ENCODE assay signal across 1 cellular context in the genomic region with DNA sequence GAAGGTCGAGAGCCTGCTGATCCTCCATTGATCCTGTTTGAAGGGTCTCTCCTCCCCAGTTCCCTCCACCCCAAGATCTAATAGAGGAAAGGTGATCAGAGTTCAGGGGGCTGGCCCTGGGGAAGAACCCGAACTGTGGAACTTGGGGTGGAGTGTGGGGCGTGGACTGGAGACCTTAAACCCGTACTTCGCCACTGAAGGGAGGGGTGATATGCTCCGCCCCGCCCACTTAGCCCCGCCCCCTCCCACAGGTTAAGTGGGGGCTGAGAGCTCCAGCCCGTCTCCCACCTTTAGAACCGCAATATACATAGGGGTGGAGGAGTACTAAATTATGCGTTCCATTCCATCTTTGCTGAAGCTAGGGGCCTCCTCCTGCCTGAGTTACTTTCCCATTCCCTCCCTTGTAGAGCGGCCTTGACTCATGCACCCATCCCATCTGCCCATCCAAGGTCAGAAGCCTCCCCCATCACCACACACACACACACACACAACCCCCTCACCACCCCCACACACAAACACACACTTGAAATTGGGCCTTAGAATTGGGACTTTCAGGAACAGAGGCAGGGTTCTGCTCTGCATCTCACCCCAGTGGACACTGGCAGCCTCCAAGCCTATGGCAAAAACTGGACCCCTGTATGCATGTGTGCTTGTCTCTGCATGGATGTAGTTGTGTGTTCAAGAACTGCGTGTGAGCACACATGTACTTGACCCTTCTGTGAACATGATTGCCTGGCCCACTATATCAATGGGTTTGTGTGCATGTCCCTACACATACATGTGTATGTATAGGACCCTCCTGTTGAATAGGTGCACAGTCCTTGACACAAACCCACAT.
A peak's percentile ranks its signal among the peaks of the same experiment; 100 is the strongest.
TF ChIP-seq lines count a peak whose summit lies in the region.

No MANE protein-coding gene starts in this region.

TF ChIP-seq in HepG2, 621 proteins besides CTCF, POLR2A, EP300 and RAD21 (continued from another document and continues in another):
- TF ChIP-seq, protein P1, sequence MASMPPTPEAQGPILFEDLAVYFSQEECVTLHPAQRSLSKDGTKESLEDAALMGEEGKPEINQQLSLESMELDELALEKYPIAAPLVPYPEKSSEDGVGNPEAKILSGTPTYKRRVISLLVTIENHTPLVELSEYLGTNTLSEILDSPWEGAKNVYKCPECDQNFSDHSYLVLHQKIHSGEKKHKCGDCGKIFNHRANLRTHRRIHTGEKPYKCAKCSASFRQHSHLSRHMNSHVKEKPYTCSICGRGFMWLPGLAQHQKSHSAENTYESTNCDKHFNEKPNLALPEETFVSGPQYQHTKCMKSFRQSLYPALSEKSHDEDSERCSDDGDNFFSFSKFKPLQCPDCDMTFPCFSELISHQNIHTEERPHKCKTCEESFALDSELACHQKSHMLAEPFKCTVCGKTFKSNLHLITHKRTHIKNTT (CRISPR knock-in tag; IDR thresholded peaks at IDR 0.05): no peak
- TF ChIP-seq ZNF44 (CRISPR knock-in tag; IDR thresholded peaks at IDR 0.05) (no peak), GATAD1 (CRISPR knock-in tag; IDR thresholded peaks at IDR 0.05) (no peak), CCDC6 (CRISPR knock-in tag; IDR thresholded peaks at IDR 0.05) (no peak), ZNF225 (CRISPR knock-in tag; IDR thresholded peaks at IDR 0.05) (0 out of 2 replicates have a peak, but pooled peaks have one; percentile 39), HCFC1 (IDR thresholded peaks at IDR 0.05; ENCODE audit: low read depth, low read length) (no peak), ZSCAN20 (CRISPR knock-in tag; IDR thresholded peaks at IDR 0.05; ENCODE audit: borderline replicate concordance) (no peak), ZNF746 (CRISPR knock-in tag; IDR thresholded peaks at IDR 0.05) (peak; percentile 61), RBAK (CRISPR knock-in tag; IDR thresholded peaks at IDR 0.05) (no peak), JARID2 (CRISPR knock-in tag; IDR thresholded peaks at IDR 0.05; ENCODE audit: insufficient replicate concordance) (no peak), RFXAP (CRISPR knock-in tag; IDR thresholded peaks at IDR 0.05; ENCODE audit: borderline replicate concordance) (no peak), PAX8 (CRISPR knock-in tag; IDR thresholded peaks at IDR 0.05; ENCODE audit: borderline replicate concordance) (no peak), TOE1 (CRISPR knock-in tag; IDR thresholded peaks at IDR 0.05) (no peak), ZKSCAN5 (CRISPR knock-in tag; IDR thresholded peaks at IDR 0.05) (no peak), ARNTL (CRISPR knock-in tag; IDR thresholded peaks at IDR 0.05) (no peak), MIER2 (CRISPR knock-in tag; IDR thresholded peaks at IDR 0.05) (no peak), KAT8 (CRISPR knock-in tag; IDR thresholded peaks at IDR 0.05) (no peak), ZNF850 (CRISPR knock-in tag; conservative IDR thresholded peaks at IDR 0.05) (no peak), BRD4 (CRISPR knock-in tag; IDR thresholded peaks at IDR 0.05) (no peak; the same call in 1 of the 2 replicates), TMF1 (CRISPR knock-in tag; IDR thresholded peaks at IDR 0.05; ENCODE audit: low read depth) (no peak; the same call in 1 of the 2 replicates), TP53 (CRISPR knock-in tag; conservative IDR thresholded peaks at IDR 0.05) (no peak), ZNF709 (CRISPR knock-in tag; IDR thresholded peaks at IDR 0.05) (no peak), HOXA5 (CRISPR knock-in tag; IDR thresholded peaks at IDR 0.05) (0 out of 2 replicates have a peak, but pooled peaks have one; percentile 36), SP5 (CRISPR knock-in tag; IDR thresholded peaks at IDR 0.05; ENCODE audit: borderline replicate concordance, low read depth) (peak; percentile 88), NFRKB (IDR thresholded peaks at IDR 0.05) (no peak), ZNF530 (CRISPR knock-in tag; IDR thresholded peaks at IDR 0.05; ENCODE audit: low read depth) (no peak), ZNF296 (CRISPR knock-in tag; conservative IDR thresholded peaks at IDR 0.05) (no peak), FOXO1 (CRISPR knock-in tag; IDR thresholded peaks at IDR 0.05) (no peak), ZNF432 (CRISPR knock-in tag; IDR thresholded peaks at IDR 0.05; ENCODE audit: borderline replicate concordance) (no peak), FOXA1 (IDR thresholded peaks at IDR 0.05) (no peak), FOXA1 (CRISPR knock-in tag; IDR thresholded peaks at IDR 0.05) (0 out of 2 replicates have a peak, but pooled peaks have one; percentile 3), SAFB2 (CRISPR knock-in tag; IDR thresholded peaks at IDR 0.05; ENCODE audit: borderline replicate concordance, low read depth) (no peak), ZSCAN21 (CRISPR knock-in tag; IDR thresholded peaks at IDR 0.05; ENCODE audit: borderline replicate concordance) (no peak), ZNF572 (CRISPR knock-in tag; IDR thresholded peaks at IDR 0.05) (no peak), REL (CRISPR knock-in tag; conservative IDR thresholded peaks at IDR 0.05) (no peak; the same call in 1 of the 2 replicates), ZNF75D (CRISPR knock-in tag; IDR thresholded peaks at IDR 0.05; ENCODE audit: borderline replicate concordance) (no peak), NFIC (IDR thresholded peaks at IDR 0.05; ENCODE audit: low read length) (no peak), DMAP1 (CRISPR knock-in tag; IDR thresholded peaks at IDR 0.05) (peak; percentile 66; the same call in 1 of the 2 replicates), ZNF879 (CRISPR knock-in tag; IDR thresholded peaks at IDR 0.05) (0 out of 2 replicates have a peak, but pooled peaks have one; percentile 35), GTF2F1 (IDR thresholded peaks at IDR 0.05; ENCODE audit: low read length) (no peak), YY1 (IDR thresholded peaks at IDR 0.05; ENCODE audit: insufficient read depth, insufficient replicate concordance, low read depth, low read length) (no peak), CAMTA2 (CRISPR knock-in tag; IDR thresholded peaks at IDR 0.05; ENCODE audit: borderline replicate concordance) (no peak), ZNF619 (CRISPR knock-in tag; IDR thresholded peaks at IDR 0.05) (peak; percentile 92), ZNF768 (CRISPR knock-in tag; IDR thresholded peaks at IDR 0.05) (no peak), FOXK2 (IDR thresholded peaks at IDR 0.05) (no peak), ZNF766 (CRISPR knock-in tag; IDR thresholded peaks at IDR 0.05; ENCODE audit: borderline replicate concordance) (no peak), NR3C1 (CRISPR knock-in tag; IDR thresholded peaks at IDR 0.05) (no peak), HNRNPK (IDR thresholded peaks at IDR 0.05; ENCODE audit: low read depth, low read length, poor library complexity, severe bottlenecking) (no peak), ZNF484 (CRISPR knock-in tag; IDR thresholded peaks at IDR 0.05; ENCODE audit: borderline replicate concordance, low read depth) (no peak), ZNF589 (CRISPR knock-in tag; conservative IDR thresholded peaks at IDR 0.05) (no peak), SKI (IDR thresholded peaks at IDR 0.05; ENCODE audit: partially characterized antibody) (no peak), HNF4A (CRISPR knock-in tag; IDR thresholded peaks at IDR 0.05) (peak; percentile 70)
- TF ChIP-seq, protein P2, sequence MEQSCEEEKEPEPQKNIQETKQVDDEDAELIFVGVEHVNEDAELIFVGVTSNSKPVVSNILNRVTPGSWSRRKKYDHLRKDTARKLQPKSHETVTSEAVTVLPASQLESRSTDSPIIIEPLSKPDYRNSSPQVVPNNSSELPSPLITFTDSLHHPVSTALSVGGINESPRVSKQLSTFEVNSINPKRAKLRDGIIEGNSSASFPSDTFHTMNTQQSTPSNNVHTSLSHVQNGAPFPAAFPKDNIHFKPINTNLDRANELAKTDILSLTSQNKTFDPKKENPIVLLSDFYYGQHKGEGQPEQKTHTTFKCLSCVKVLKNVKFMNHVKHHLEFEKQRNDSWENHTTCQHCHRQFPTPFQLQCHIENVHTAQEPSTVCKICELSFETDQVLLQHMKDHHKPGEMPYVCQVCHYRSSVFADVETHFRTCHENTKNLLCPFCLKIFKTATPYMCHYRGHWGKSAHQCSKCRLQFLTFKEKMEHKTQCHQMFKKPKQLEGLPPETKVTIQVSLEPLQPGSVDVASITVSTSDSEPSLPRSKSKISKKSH (CRISPR knock-in tag; IDR thresholded peaks at IDR 0.05; ENCODE audit: borderline replicate concordance): no peak
- TF ChIP-seq, protein P3, sequence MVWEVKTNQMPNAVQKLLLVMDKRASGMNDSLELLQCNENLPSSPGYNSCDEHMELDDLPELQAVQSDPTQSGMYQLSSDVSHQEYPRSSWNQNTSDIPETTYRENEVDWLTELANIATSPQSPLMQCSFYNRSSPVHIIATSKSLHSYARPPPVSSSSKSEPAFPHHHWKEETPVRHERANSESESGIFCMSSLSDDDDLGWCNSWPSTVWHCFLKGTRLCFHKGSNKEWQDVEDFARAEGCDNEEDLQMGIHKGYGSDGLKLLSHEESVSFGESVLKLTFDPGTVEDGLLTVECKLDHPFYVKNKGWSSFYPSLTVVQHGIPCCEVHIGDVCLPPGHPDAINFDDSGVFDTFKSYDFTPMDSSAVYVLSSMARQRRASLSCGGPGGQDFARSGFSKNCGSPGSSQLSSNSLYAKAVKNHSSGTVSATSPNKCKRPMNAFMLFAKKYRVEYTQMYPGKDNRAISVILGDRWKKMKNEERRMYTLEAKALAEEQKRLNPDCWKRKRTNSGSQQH (CRISPR knock-in tag; IDR thresholded peaks at IDR 0.05; ENCODE audit: low read depth): no peak
- TF ChIP-seq, protein P4, sequence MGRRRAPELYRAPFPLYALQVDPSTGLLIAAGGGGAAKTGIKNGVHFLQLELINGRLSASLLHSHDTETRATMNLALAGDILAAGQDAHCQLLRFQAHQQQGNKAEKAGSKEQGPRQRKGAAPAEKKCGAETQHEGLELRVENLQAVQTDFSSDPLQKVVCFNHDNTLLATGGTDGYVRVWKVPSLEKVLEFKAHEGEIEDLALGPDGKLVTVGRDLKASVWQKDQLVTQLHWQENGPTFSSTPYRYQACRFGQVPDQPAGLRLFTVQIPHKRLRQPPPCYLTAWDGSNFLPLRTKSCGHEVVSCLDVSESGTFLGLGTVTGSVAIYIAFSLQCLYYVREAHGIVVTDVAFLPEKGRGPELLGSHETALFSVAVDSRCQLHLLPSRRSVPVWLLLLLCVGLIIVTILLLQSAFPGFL (CRISPR knock-in tag; IDR thresholded peaks at IDR 0.05): no peak
- TF ChIP-seq, protein P5, sequence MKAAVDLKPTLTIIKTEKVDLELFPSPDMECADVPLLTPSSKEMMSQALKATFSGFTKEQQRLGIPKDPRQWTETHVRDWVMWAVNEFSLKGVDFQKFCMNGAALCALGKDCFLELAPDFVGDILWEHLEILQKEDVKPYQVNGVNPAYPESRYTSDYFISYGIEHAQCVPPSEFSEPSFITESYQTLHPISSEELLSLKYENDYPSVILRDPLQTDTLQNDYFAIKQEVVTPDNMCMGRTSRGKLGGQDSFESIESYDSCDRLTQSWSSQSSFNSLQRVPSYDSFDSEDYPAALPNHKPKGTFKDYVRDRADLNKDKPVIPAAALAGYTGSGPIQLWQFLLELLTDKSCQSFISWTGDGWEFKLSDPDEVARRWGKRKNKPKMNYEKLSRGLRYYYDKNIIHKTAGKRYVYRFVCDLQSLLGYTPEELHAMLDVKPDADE (CRISPR knock-in tag; IDR thresholded peaks at IDR 0.05): no peak
- TF ChIP-seq, protein P6, sequence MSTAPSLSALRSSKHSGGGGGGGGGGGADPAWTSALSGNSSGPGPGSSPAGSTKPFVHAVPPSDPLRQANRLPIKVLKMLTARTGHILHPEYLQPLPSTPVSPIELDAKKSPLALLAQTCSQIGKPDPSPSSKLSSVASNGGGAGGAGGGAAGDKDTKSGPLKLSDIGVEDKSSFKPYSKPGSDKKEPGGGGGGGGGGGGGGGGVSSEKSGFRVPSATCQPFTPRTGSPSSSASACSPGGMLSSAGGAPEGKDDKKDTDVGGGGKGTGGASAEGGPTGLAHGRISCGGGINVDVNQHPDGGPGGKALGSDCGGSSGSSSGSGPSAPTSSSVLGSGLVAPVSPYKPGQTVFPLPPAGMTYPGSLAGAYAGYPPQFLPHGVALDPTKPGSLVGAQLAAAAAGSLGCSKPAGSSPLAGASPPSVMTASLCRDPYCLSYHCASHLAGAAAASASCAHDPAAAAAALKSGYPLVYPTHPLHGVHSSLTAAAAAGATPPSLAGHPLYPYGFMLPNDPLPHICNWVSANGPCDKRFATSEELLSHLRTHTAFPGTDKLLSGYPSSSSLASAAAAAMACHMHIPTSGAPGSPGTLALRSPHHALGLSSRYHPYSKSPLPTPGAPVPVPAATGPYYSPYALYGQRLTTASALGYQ (CRISPR knock-in tag; IDR thresholded peaks at IDR 0.05): no peak
- TF ChIP-seq, protein P7, sequence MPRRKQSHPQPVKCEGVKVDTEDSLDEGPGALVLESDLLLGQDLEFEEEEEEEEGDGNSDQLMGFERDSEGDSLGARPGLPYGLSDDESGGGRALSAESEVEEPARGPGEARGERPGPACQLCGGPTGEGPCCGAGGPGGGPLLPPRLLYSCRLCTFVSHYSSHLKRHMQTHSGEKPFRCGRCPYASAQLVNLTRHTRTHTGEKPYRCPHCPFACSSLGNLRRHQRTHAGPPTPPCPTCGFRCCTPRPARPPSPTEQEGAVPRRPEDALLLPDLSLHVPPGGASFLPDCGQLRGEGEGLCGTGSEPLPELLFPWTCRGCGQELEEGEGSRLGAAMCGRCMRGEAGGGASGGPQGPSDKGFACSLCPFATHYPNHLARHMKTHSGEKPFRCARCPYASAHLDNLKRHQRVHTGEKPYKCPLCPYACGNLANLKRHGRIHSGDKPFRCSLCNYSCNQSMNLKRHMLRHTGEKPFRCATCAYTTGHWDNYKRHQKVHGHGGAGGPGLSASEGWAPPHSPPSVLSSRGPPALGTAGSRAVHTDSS (CRISPR knock-in tag; conservative IDR thresholded peaks at IDR 0.05): no peak
- TF ChIP-seq, protein P8, sequence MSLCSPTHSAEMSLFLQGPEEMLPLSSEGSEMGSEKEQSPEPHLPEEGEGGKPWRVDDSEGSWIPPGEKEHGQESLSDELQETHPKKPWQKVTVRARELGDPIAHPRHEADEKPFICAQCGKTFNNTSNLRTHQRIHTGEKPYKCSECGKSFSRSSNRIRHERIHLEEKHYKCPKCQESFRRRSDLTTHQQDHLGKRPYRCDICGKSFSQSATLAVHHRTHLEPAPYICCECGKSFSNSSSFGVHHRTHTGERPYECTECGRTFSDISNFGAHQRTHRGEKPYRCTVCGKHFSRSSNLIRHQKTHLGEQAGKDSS (CRISPR knock-in tag; IDR thresholded peaks at IDR 0.05; ENCODE audit: borderline replicate concordance, low read depth): no peak; the same call in 1 of the 2 replicates
- TF ChIP-seq, protein P9, sequence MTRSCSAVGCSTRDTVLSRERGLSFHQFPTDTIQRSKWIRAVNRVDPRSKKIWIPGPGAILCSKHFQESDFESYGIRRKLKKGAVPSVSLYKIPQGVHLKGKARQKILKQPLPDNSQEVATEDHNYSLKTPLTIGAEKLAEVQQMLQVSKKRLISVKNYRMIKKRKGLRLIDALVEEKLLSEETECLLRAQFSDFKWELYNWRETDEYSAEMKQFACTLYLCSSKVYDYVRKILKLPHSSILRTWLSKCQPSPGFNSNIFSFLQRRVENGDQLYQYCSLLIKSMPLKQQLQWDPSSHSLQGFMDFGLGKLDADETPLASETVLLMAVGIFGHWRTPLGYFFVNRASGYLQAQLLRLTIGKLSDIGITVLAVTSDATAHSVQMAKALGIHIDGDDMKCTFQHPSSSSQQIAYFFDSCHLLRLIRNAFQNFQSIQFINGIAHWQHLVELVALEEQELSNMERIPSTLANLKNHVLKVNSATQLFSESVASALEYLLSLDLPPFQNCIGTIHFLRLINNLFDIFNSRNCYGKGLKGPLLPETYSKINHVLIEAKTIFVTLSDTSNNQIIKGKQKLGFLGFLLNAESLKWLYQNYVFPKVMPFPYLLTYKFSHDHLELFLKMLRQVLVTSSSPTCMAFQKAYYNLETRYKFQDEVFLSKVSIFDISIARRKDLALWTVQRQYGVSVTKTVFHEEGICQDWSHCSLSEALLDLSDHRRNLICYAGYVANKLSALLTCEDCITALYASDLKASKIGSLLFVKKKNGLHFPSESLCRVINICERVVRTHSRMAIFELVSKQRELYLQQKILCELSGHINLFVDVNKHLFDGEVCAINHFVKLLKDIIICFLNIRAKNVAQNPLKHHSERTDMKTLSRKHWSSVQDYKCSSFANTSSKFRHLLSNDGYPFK (CRISPR knock-in tag; IDR thresholded peaks at IDR 0.05; ENCODE audit: borderline replicate concordance): no peak
